ENCODE assay signal across 15 cellular contexts in the genomic region with DNA sequence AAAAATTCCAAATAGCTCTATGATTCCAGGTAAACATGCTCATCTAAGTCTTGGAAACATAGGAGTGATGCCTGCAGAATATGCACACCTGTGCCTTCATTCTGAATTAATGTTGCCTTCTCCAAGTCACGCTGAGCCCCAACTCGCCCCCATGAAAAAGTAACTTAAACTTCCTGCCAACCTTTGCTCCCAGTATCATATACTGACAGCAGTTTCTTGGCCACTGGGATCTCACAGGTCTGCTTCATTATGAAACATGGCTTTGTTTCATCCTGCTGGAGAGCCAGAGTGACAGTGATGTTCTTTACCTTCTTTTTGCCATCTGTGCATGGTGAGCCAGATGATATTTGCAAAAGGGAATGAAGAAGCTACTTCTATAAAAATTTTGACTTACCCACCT. TPM values are rescaled to one million over a fixed set of nuclear protein-coding genes. Genes with fewer than 3 reads are reported as not detected.
A peak's percentile ranks its signal among the peaks of the same experiment; 100 is the strongest.
DNase-seq lines count a peak whose midpoint lies in the region; ATAC-seq and TF ChIP-seq lines count a peak whose summit lies in the region.
"Had no signal": no experiment of that assay in that cellular context is flagged by ENCODE, and none has a peak within 500 bp of the region (broad histone marks: within the 10 kb centered on the region; RNA-seq: fewer than 3 reads in every experiment).

No MANE protein-coding gene starts in this region.

- H2AFZ ChIP-seq in ACC112 (ENCODE audit: low read length, unreplicated experiment): no peak overlapping the region
- no peak overlapping the region for H2AFZ ChIP-seq in PC-3 (ENCODE audit: low read length)

- H3K9me2 ChIP-seq in PC-3 (replicated peaks; ENCODE audit: low read length): no peaks in the 10 kb centered on the region

- no peaks in the 10 kb centered on the region for H3K27me3 Mint-ChIP-seq in endodermal cell (ENCODE audit: insufficient read depth)
- H3K27me3 Mint-ChIP-seq: naive B cell had no signal

- CTCF ChIA-PET in PC-3 (lab: Charles Lee): interaction anchor here (1.0 kb wide), 1 partner anchor 10 kb away, joined by 4 read pairs; no protein-coding TSS in a partner anchor

- H3K79me2 ChIP-seq in ACC112 (ENCODE audit: control insufficient read depth, insufficient read depth, low read length, unreplicated experiment) (no peaks in the 10 kb centered on the region), PC-3 (ENCODE audit: low read length) (no peaks in the 10 kb centered on the region)

- no peaks in the 10 kb centered on the region for H3K36me3 Mint-ChIP-seq in endodermal cell (ENCODE audit: low read depth)
- H3K36me3 Mint-ChIP-seq: naive B cell had no signal

- H3F3A ChIP-seq in PC-3 (ENCODE audit: low read length, unreplicated experiment): peaks cover 10% of the 10 kb centered on the region

- DNase-seq in PC-3 (no peak), endodermal cell (no peak)
- DNase-seq in activated CD8-positive, alpha-beta memory T cell treated with anti-CD3 and anti-CD28 coated beads for 24 hours: no peak
- DNase-seq: activated CD8-positive, alpha-beta T cell treated with anti-CD3 and anti-CD28 coated beads, Interleukin-2, amount 10 ng/mL, durations not matched to agents 7 days and 5 days; effector memory CD4-positive, alpha-beta T cell; naive B cell; NCI-H1105; NCI-H2171 treated with DMSO at 0.1 percent for 48 hours; stimulated activated CD8-positive, alpha-beta memory T cell treated with anti-CD3 and anti-CD28 coated beads, Interleukin-4, amount 100 ng/mL, for 48 hours had no signal

- H3K9me3 Mint-ChIP-seq in endodermal cell: no peaks in the 10 kb centered on the region

- no peaks in the 10 kb centered on the region for H4K20me1 ChIP-seq in PC-3 (ENCODE audit: low read length)

- H3K9ac ChIP-seq in PC-3 (ENCODE audit: low read length) (no peak overlapping the region), endodermal cell (ENCODE audit: extremely low read depth, low read length, poor library complexity, severe bottlenecking) (no peak overlapping the region), mucosa of rectum (ENCODE audit: low read depth in 1 of 2, low read length in 2 of 2) (no peak overlapping the region)

- H3K27ac ChIP-seq in ACC112 (ENCODE audit: low read depth, low read length) (peak overlapping the region; percentile 64), PC-3 (ENCODE audit: low read length) (peak overlapping the region; percentile 66), endodermal cell (ENCODE audit: low read depth, low read length) (no peak overlapping the region), mucosa of rectum (ENCODE audit: low read depth in 2 of 2, low read length in 2 of 2) (peak overlapping the region; percentile 37 to 54)
- H3K27ac ChIP-seq: foreskin keratinocyte had no signal

- H3K4me3 Mint-ChIP-seq in endodermal cell: no peak overlapping the region
- H3K4me3 Mint-ChIP-seq: activated CD8-positive, alpha-beta T cell treated with anti-CD3 and anti-CD28 coated beads, Interleukin-2, amount 10 ng/mL, durations not matched to agents 7 days and 5 days; naive B cell had no signal

- no peaks in the 10 kb centered on the region for H3K27me3 ChIP-seq in ACC112 (ENCODE audit: insufficient read depth, low read length)
- no peaks in the 10 kb centered on the region for H3K27me3 ChIP-seq in PC-3 (ENCODE audit: low read length)
- no peaks in the 10 kb centered on the region for H3K27me3 ChIP-seq in endodermal cell (ENCODE audit: control insufficient read depth, insufficient read depth, low read length, poor library complexity, severe bottlenecking)
- no peaks in the 10 kb centered on the region for H3K27me3 ChIP-seq in mucosa of rectum (ENCODE audit: control insufficient read depth in 2 of 2, insufficient read depth in 2 of 2, low read length in 2 of 2)
- H3K27me3 ChIP-seq: foreskin keratinocyte had no signal

- H3K4me3 ChIP-seq in ACC112 (ENCODE audit: low read depth, low read length) (peak overlapping the region; percentile 35; the same call in 1 of the 2 replicates), PC-3 (ENCODE audit: low read length) (no peak overlapping the region), endodermal cell (ENCODE audit: low read length) (no peak overlapping the region), mucosa of rectum (ENCODE audit: low read length in 2 of 2) (peak overlapping the region in 1 of 2 donors; percentile 4)

- WGBS in endodermal cell (ENCODE audit: insufficient coverage in 1 of 2, insufficient read length in 1 of 2), 2 experiments: 88 to 93% methylated on average over 2 of the region's 2 CpGs

- no TSS peak for BruUV-seq in PC-3 (replicated peaks; lab: Mats Ljungman, UMichigan)

- POLR2A ChIA-PET in PC-3 (lab: Charles Lee; ENCODE audit: unreplicated experiment): no interaction called here

- no peak for ATAC-seq in PC-3
- ATAC-seq in GM18868 (IDR thresholded peaks at IDR 0.05; ENCODE audit: unreplicated experiment): no peak
- ATAC-seq in GM19328 (IDR thresholded peaks at IDR 0.05; ENCODE audit: unreplicated experiment): no peak
- no peak for ATAC-seq in HG03342 (IDR thresholded peaks at IDR 0.05; ENCODE audit: unreplicated experiment)
- ATAC-seq: activated CD8-positive, alpha-beta T cell treated with anti-CD3 and anti-CD28 coated beads, Interleukin-2, amount 10 ng/mL, durations not matched to agents 7 days and 5 days had no signal

- no peaks in the 10 kb centered on the region for H3K36me3 ChIP-seq in ACC112 (ENCODE audit: insufficient read depth, low read length)
- no peaks in the 10 kb centered on the region for H3K36me3 ChIP-seq in PC-3 (ENCODE audit: low read depth, low read length)
- no peaks in the 10 kb centered on the region for H3K36me3 ChIP-seq in endodermal cell (ENCODE audit: control insufficient read depth, insufficient read depth, low read length)
- H3K36me3 ChIP-seq in mucosa of rectum (ENCODE audit: control insufficient read depth in 2 of 2, insufficient read depth in 2 of 2, low read length in 2 of 2): no peaks in the 10 kb centered on the region

- H3K4me1 ChIP-seq in ACC112 (ENCODE audit: control insufficient read depth, insufficient read depth, low read length, unreplicated experiment): peaks cover 25% of the 10 kb centered on the region
- H3K4me1 ChIP-seq in PC-3 (ENCODE audit: insufficient read depth, low read length): peaks cover 45% of the 10 kb centered on the region
- peaks cover 4% of the 10 kb centered on the region for H3K4me1 ChIP-seq in endodermal cell (ENCODE audit: control insufficient read depth, insufficient read depth, low read length)
- H3K4me1 ChIP-seq in mucosa of rectum (ENCODE audit: control insufficient read depth in 2 of 2, insufficient read depth in 2 of 2, low read length in 2 of 2): peaks cover 8 to 20% of the 10 kb centered on the region in 2 donors

- H3K9me3 ChIP-seq in PC-3 (ENCODE audit: low read length) (no peaks in the 10 kb centered on the region), endodermal cell (ENCODE audit: control insufficient read depth, low read length) (peaks cover 6% of the 10 kb centered on the region), mucosa of rectum (ENCODE audit: control insufficient read depth in 2 of 2, low read length in 2 of 2) (no peaks in the 10 kb centered on the region)

- H3K27ac Mint-ChIP-seq in endodermal cell: peak overlapping the region; percentile 82
- H3K27ac Mint-ChIP-seq: activated CD8-positive, alpha-beta T cell treated with anti-CD3 and anti-CD28 coated beads, Interleukin-2, amount 10 ng/mL, durations not matched to agents 7 days and 5 days; naive B cell had no signal

- H3K4me2 ChIP-seq in PC-3 (ENCODE audit: low read length): peak overlapping the region; percentile 64

- TF ChIP-seq CTCF in PC-3 (conservative IDR thresholded peaks at IDR 0.05; ENCODE audit: low read depth, low read length) (no peak), endodermal cell (conservative IDR thresholded peaks at IDR 0.05) (no peak)

- intact Hi-C loops in PC-3 (cut with micrococcal nuclease): loop anchor here (5.0 kb wide), 1 partner anchor 164 kb away; no protein-coding TSS in a partner anchor

- peaks cover 21% of the 10 kb centered on the region for H3K4me1 Mint-ChIP-seq in endodermal cell
- H3K4me1 Mint-ChIP-seq: naive B cell had no signal

RNA-seq across cellular contexts. Expression of a gene that starts 34.9 kb away (rescaled TPM):
- 12.3 and 13.8 TPM in 2 replicates for total RNA-seq in PC-3 (2014; rRNA removed)
- 10 to 100 TPM; 39.3 to 49.3 TPM for total RNA-seq in endodermal cell
- polyA plus RNA-seq in endodermal cell (2013, experiment 1 of 2): 45.2 TPM
- 52.5 TPM for polyA plus RNA-seq in endodermal cell (2013, experiment 2 of 2)
